ENCODE assay signal across 8 cellular contexts in the genomic region with DNA sequence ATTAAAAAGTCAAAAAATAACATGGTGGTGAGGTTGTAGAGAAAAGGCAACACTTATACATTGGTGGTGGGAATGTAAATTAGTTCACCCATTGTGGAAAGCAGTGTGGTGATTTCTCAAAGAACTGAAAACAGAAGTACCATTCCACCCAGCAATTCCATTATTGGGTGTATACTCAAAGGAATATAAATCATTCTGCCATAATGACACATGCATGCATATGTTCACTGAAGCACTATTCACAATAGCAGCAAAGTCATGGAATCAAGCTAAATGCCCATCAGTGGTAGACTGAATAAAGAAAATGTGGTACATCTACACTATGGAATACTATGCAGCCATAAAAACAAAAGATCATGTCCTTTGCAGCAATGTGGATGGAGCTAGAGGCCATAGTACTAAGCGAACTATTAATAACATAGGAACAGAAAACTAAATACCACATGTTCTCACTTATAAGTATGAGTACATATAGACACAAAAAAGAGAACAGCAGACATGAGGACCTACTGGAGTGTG.
"Had no signal": no experiment of that assay in that cellular context is flagged by ENCODE, and none has a peak within 500 bp of the region (broad histone marks: within the 10 kb centered on the region; RNA-seq: fewer than 3 reads in every experiment).

No MANE protein-coding gene starts in this region.

- H3K27ac ChIP-seq: HL-60, KMS-11 had no signal

- H3K4me3 Mint-ChIP-seq: IgD-negative memory B cell had no signal

- DNase-seq: IMR-90, KBM-7, KG1 had no signal

- H3K36me3 Mint-ChIP-seq: IgD-negative memory B cell had no signal

- FAIRE-seq: HepG2, HTR-8/SVneo had no signal

- H3K4me2 ChIP-seq: KMS-11 had no signal

- H3K9ac ChIP-seq: KMS-11 had no signal

- H3K27ac Mint-ChIP-seq: IgD-negative memory B cell had no signal

- H3K9me3 Mint-ChIP-seq: IgD-negative memory B cell had no signal

- ATAC-seq: HepG2 had no signal
